In the genomic region with DNA sequence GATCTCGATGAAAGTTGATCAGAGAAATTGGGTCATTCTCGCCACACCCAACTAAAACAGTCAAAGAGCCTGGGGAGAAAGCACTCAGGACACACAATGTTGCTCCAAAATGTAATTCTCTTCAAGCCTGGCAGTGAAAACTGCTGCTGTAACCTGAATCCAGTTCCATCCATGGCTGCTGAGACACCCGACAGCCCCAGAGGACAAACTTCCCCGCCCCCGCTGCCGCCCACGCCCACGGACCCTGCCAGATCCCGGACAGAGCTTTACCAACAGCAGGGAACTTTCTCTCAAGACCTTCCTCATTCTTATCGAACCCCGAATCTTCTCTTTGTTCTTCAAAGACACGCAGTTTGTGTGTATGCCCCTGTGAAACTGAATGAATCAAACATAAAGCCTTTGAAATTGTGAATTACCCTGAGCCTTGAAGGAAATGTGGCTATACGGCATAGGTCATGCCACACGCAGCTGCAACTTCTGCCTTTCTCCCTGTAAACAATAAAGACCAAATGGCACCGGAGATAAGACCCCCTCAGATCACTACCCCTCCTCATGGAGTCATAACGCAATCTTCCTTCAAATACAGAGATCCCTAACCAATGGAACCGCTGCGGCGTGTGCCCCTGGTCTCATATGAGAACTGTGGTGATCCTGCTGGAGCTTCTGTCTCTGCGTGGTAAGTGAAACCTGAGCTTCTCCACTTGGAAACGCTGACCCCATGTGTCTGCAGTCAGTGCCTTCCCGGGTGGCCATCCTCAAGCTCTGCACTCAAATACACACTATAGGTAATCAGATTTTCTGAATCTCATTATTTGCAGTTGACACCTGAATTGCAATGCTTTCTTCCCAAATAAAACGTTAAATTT, we compare ENCODE assay signal across 8 cellular contexts. TPM values are rescaled to one million over a fixed set of nuclear protein-coding genes. Genes with fewer than 3 reads are reported as not detected.
DNase-seq lines count a peak whose midpoint lies in the region; ATAC-seq and TF ChIP-seq lines count a peak whose summit lies in the region.

No MANE protein-coding gene starts in this region.

- no peaks in the 10 kb centered on the region for H3K4me1 ChIP-seq in ectodermal cell (ENCODE audit: control insufficient read depth, insufficient read depth, low read length)
- H3K4me1 ChIP-seq in naive thymus-derived CD4-positive, alpha-beta T cell (ENCODE audit: control insufficient read depth in 2 of 2, insufficient read depth in 2 of 2, low read length in 2 of 2): peaks cover 4 to 10% of the 10 kb centered on the region in 2 donors

- POLR2A ChIA-PET in naive thymus-derived CD4-positive, alpha-beta T cell (lab: Charles Lee): no interaction called here

- H3K4me3 ChIP-seq in SU-DHL-6 (ENCODE audit: insufficient read depth, low read length, poor library complexity, severe bottlenecking): no peak overlapping the region
- H3K4me3 ChIP-seq in ectodermal cell (ENCODE audit: insufficient read depth, low read depth, low read length): peak overlapping the region; percentile 2
- peak overlapping the region; percentile 7 for H3K4me3 ChIP-seq in naive thymus-derived CD4-positive, alpha-beta T cell (ENCODE audit: low read length)

- intact Hi-C loops in naive thymus-derived CD4-positive, alpha-beta T cell (cut with micrococcal nuclease): loop anchor here in 1 of 2 donors (10.0 kb wide), 2 partner anchors 293 to 597 kb away; partner anchors contain the start of genes ATP11A and TFDP1

- no peak overlapping the region for H3K27ac ChIP-seq in SU-DHL-6 (ENCODE audit: low read depth, low read length)
- no peak overlapping the region for H3K27ac ChIP-seq in ectodermal cell (ENCODE audit: insufficient read depth, low read depth, low read length, poor library complexity, severe bottlenecking)
- H3K27ac ChIP-seq in naive thymus-derived CD4-positive, alpha-beta T cell (ENCODE audit: low read depth, low read length): no peak overlapping the region

- peaks cover 39 to 59% (median 47%) of the 10 kb centered on the region in 5 donors for H3K27me3 Mint-ChIP-seq in naive thymus-derived CD4-positive, alpha-beta T cell

- CTCF ChIA-PET in naive thymus-derived CD4-positive, alpha-beta T cell (lab: Charles Lee): interaction anchor here (1.0 kb wide), 1 partner anchor 16 kb away, joined by 3 read pairs; no protein-coding TSS in a partner anchor

- peak overlapping the region in 1 of 9 donors; percentile 3 for H3K27ac Mint-ChIP-seq in naive thymus-derived CD4-positive, alpha-beta T cell

- H3K9me2 ChIP-seq in SU-DHL-6 (replicated peaks; ENCODE audit: insufficient read depth, low read length): no peaks in the 10 kb centered on the region

- H3K4me1 Mint-ChIP-seq in naive thymus-derived CD4-positive, alpha-beta T cell: peaks cover 15 to 24% (median 19%) of the 10 kb centered on the region in 7 donors

- peaks cover 0 to 11% (median 3%) of the 10 kb centered on the region in 11 donors for H3K9me3 Mint-ChIP-seq in naive thymus-derived CD4-positive, alpha-beta T cell

- ATAC-seq in naive thymus-derived CD4-positive, alpha-beta T cell: no peak
- no peak for ATAC-seq in GM18519 (IDR thresholded peaks at IDR 0.05; ENCODE audit: low FRiP score, unreplicated experiment)
- no peak for ATAC-seq in GM18907 (IDR thresholded peaks at IDR 0.05; ENCODE audit: unreplicated experiment)

- peak overlapping the region; percentile 47 for H2AFZ ChIP-seq in SU-DHL-6 (ENCODE audit: low read depth, low read length, severe bottlenecking)

- H3F3A ChIP-seq in SU-DHL-6 (ENCODE audit: insufficient read depth): 0 out of 2 replicates have a peak, but pooled peaks cover 8% of the 10 kb centered on the region

- peak overlapping the region; percentile 1 to 77 (median 48) for H3K4me3 Mint-ChIP-seq in naive thymus-derived CD4-positive, alpha-beta T cell

- H4K20me1 ChIP-seq in SU-DHL-6 (ENCODE audit: low read depth, low read length): no peaks in the 10 kb centered on the region

- peak; percentile 5 for DNase-seq in activated T-cell treated with anti-CD3 and anti-CD28 coated beads for 1 hour (ENCODE audit: low read depth)
- DNase-seq in activated T-cell treated with anti-CD3 and anti-CD28 coated beads for 4 hours: no peak
- DNase-seq in naive thymus-derived CD4-positive, alpha-beta T cell: peak in 6 of 9 donors; percentile 10 to 51 (median 19)
- no peak for DNase-seq in effector CD4-positive, alpha-beta T cell

- H3K36me3 ChIP-seq in SU-DHL-6 (ENCODE audit: low read length): no peaks in the 10 kb centered on the region
- H3K36me3 ChIP-seq in ectodermal cell (ENCODE audit: control insufficient read depth, insufficient read depth, low read length): no peaks in the 10 kb centered on the region
- no peaks in the 10 kb centered on the region for H3K36me3 ChIP-seq in naive thymus-derived CD4-positive, alpha-beta T cell (ENCODE audit: control insufficient read depth in 2 of 3, insufficient read depth in 3 of 3, low read length in 3 of 3)

- no peaks in the 10 kb centered on the region for H3K9me3 ChIP-seq in SU-DHL-6 (ENCODE audit: insufficient read depth, low read length)
- no peaks in the 10 kb centered on the region for H3K9me3 ChIP-seq in ectodermal cell (ENCODE audit: control insufficient read depth, low read length)
- no peaks in the 10 kb centered on the region for H3K9me3 ChIP-seq in naive thymus-derived CD4-positive, alpha-beta T cell (ENCODE audit: control insufficient read depth in 2 of 3, low read length in 3 of 3)

- no peaks in the 10 kb centered on the region for H3K27me3 ChIP-seq in SU-DHL-6 (ENCODE audit: low read length)
- peaks cover 27% of the 10 kb centered on the region for H3K27me3 ChIP-seq in ectodermal cell (ENCODE audit: control insufficient read depth, insufficient read depth, low read length, poor library complexity, severe bottlenecking)
- H3K27me3 ChIP-seq in naive thymus-derived CD4-positive, alpha-beta T cell (ENCODE audit: control insufficient read depth in 2 of 2, insufficient read depth in 2 of 2, low read length in 2 of 2): no peaks in the 10 kb centered on the region

- H3K4me2 ChIP-seq in SU-DHL-6 (ENCODE audit: low read depth, low read length, poor library complexity, severe bottlenecking): peak overlapping the region; percentile 18

- peaks cover 0 to 5% (median 4%) of the 10 kb centered on the region in 5 donors for H3K36me3 Mint-ChIP-seq in naive thymus-derived CD4-positive, alpha-beta T cell

- TF ChIP-seq CTCF in SU-DHL-6 (IDR thresholded peaks at IDR 0.05; ENCODE audit: insufficient read depth, low read length, poor library complexity, severe bottlenecking): no peak

- H3K9ac ChIP-seq in SU-DHL-6 (ENCODE audit: low read length): peak overlapping the region; percentile 14; the same call in 1 of the 2 replicates

- WGBS in ectodermal cell, 2 experiments: 34% methylated on average over 23 of the region's 23 CpGs

- no peaks in the 10 kb centered on the region for H3K79me2 ChIP-seq in SU-DHL-6 (ENCODE audit: insufficient read depth, low read length)

RNA-seq across cellular contexts. Expression of gene LAMP1, which starts 4.8 kb away (rescaled TPM):
- 144 TPM for polyA plus RNA-seq in ectodermal cell (2013, experiment 1 of 4)
- 147 TPM for polyA plus RNA-seq in ectodermal cell (2013, experiment 2 of 4)
- 115 TPM for polyA plus RNA-seq in ectodermal cell (2013, experiment 3 of 4)
- 122 TPM for polyA plus RNA-seq in ectodermal cell (2013, experiment 4 of 4)
- 100 to 1,000 TPM in 2 of 5 experiments, 10 to 100 TPM in 3; 77.3 to 113 (median 98.8) TPM for total RNA-seq in naive thymus-derived CD4-positive, alpha-beta T cell
- polyA plus RNA-seq in naive thymus-derived CD4-positive, alpha-beta T cell: 10 to 100 TPM; 21.6 to 24.9 TPM

Comparison
In these comparisons a context has a peak if more than half of its experiments do, and no peak if none do; other contexts are left out.
1. DNase-seq: peak in activated T-cell treated with anti-CD3 and anti-CD28 coated beads for 1 hour (single experiment) and naive thymus-derived CD4-positive, alpha-beta T cell (6 of 9); none in activated T-cell treated with anti-CD3 and anti-CD28 coated beads for 4 hours (single experiment) and effector CD4-positive, alpha-beta T cell (single experiment).